Comparison of ENCODE assay signal across 8 cellular contexts in the genomic region with DNA sequence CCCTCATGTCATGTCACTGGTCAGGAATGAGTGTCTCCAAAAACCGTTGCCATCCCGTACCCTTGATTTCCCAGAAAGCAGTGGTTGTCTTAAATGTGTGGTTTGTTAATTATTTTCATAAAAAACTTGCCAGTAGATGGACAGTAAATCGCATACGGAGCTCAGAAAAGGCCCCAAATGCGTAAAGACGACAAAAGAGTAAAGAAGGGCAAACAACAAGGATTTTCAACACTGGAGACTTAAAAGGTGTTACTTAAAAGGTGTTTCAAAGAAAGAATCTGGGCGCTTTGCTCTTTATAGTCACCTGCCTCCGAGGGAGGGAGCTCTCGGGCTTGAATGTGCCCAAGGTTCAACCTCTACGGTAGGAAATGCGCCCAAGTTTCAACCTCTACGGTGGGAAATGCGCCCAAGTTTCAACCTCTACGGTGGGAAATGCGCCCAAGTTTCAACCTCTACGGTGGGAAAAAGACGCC. TPM values are rescaled to one million over a fixed set of nuclear protein-coding genes. Genes with fewer than 3 reads are reported as not detected.
DNase-seq lines count a peak whose midpoint lies in the region; ATAC-seq, FAIRE-seq and TF ChIP-seq lines count a peak whose summit lies in the region.

No MANE protein-coding gene starts in this region.

- ATAC-seq in GM18502 (IDR thresholded peaks at IDR 0.05; ENCODE audit: poor library complexity, unreplicated experiment) (peak; percentile 33), HG02885 (IDR thresholded peaks at IDR 0.05; ENCODE audit: poor library complexity, unreplicated experiment) (peak; percentile 36), gastrocnemius medialis (peak; percentile 71 to 79)

- peak; percentile 41 for TF ChIP-seq CTCF in AG04449 (IDR thresholded peaks at IDR 0.05; ENCODE audit: insufficient read depth, low read length, missing control alignments)
- TF ChIP-seq CTCF in astrocyte (IDR thresholded peaks at IDR 0.05; ENCODE audit: insufficient read depth, low read depth, low read length) = peak; percentile 31
- peak in 1 of 5 experiments; percentile 45 for TF ChIP-seq CTCF in gastrocnemius medialis (IDR thresholded peaks at IDR 0.05 in 4 of 5, conservative IDR thresholded peaks at IDR 0.05 in 1 of 5)

- no peak for DNase-seq in AG04449 (ENCODE audit: low read depth, low spot score)
- peak; percentile 51 for DNase-seq in NCI-H2107 (lab: John Stamatoyannopoulos, UW)
- peak; percentile 35 for DNase-seq in astrocyte (ENCODE audit: low read depth)
- no peak for DNase-seq in gastrocnemius medialis
- no peak for DNase-seq in SHP77 treated with DMSO at 0.1 percent for 48 hours (lab: John Stamatoyannopoulos, UW)

- peaks cover 5% of the 10 kb centered on the region for H3K4me1 ChIP-seq in astrocyte (ENCODE audit: insufficient read depth, low read length)
- no peaks in the 10 kb centered on the region for H3K4me1 ChIP-seq in iPS-15b (ENCODE audit: control insufficient read depth, insufficient read depth, low read length)
- peaks cover 4 to 10% of the 10 kb centered on the region in 2 donors for H3K4me1 ChIP-seq in gastrocnemius medialis

- peak overlapping the region; percentile 88 for H3K4me2 ChIP-seq in astrocyte (ENCODE audit: low read length)

- peak overlapping the region; percentile 62 for H3K27ac ChIP-seq in astrocyte (ENCODE audit: low read depth, low read length)
- H3K27ac ChIP-seq in gastrocnemius medialis = peak overlapping the region; percentile 91 to 95 (median 94)

- H4K20me1 ChIP-seq in astrocyte (ENCODE audit: insufficient read depth, low read length) = no peaks in the 10 kb centered on the region

- peak overlapping the region; percentile 91 for H3K4me3 Mint-ChIP-seq in astrocyte (ENCODE audit: unreplicated experiment)

- H3K9me3 ChIP-seq in astrocyte (ENCODE audit: insufficient read depth, low read depth, low read length) (no peaks in the 10 kb centered on the region), iPS-15b (ENCODE audit: control insufficient read depth, insufficient read depth, low read length) (no peaks in the 10 kb centered on the region), gastrocnemius medialis (no peaks in the 10 kb centered on the region)

- in situ Hi-C loops in gastrocnemius medialis (cut with MboI; ENCODE audit: low sequenced_read_pairs in 4 of 4) = loop anchor here in 2 of 4 donors (25.0 kb wide), 2 partner anchors 308 to 583 kb away; partner anchors contain the start of gene IDNK (in 2 of the 2)

- H3K9ac ChIP-seq in astrocyte (ENCODE audit: low read length) (peak overlapping the region; percentile 81), iPS-15b (ENCODE audit: low read depth, low read length) (peak overlapping the region; percentile 57)

- no peaks in the 10 kb centered on the region for H3K27me3 ChIP-seq in astrocyte (ENCODE audit: insufficient read depth, low read length)
- no peaks in the 10 kb centered on the region for H3K27me3 ChIP-seq in iPS-15b (ENCODE audit: control insufficient read depth, insufficient read depth, low read length)
- H3K27me3 ChIP-seq in gastrocnemius medialis = no peaks in the 10 kb centered on the region

- H3K4me3 ChIP-seq in AG04449 (ENCODE audit: low read depth, low read length) (peak overlapping the region; percentile 72), astrocyte (ENCODE audit: insufficient read depth, low read depth, low read length) (peak overlapping the region; percentile 70), iPS-15b (ENCODE audit: low read depth, low read length) (peak overlapping the region; percentile 37), gastrocnemius medialis (peak overlapping the region; percentile 70 to 87 (median 80))

- H2AFZ ChIP-seq in astrocyte (ENCODE audit: low read depth, low read length) = peak overlapping the region; percentile 68

- CTCF ChIA-PET in AG04449 (lab: Yijun Ruan, JAX) = interaction anchor here (0.7 to 4.5 kb wide), 23 partner anchors 9 to 586 kb away, joined by 3 to 33 read pairs (median 5); no protein-coding TSS in a partner anchor

- FAIRE-seq in astrocyte (lab: Jason Lieb, UNC) = no peak

- H3K36me3 Mint-ChIP-seq in astrocyte (ENCODE audit: low read depth, unreplicated experiment) = no peaks in the 10 kb centered on the region

- no peaks in the 10 kb centered on the region for H3K27me3 Mint-ChIP-seq in astrocyte (ENCODE audit: low read depth, unreplicated experiment)

- H3K27ac Mint-ChIP-seq in astrocyte (ENCODE audit: unreplicated experiment) = peak overlapping the region; percentile 67

- no peaks in the 10 kb centered on the region for H3K9me3 Mint-ChIP-seq in astrocyte (ENCODE audit: unreplicated experiment)

- POLR2A ChIA-PET in AG04449 (lab: Yijun Ruan, JAX) = interaction anchor here (0.6 to 1.4 kb wide), 4 partner anchors 60 to 359 kb away, joined by 3 to 4 read pairs (median 3); partner anchors contain the start of gene HNRNPK

- H3K4me1 Mint-ChIP-seq in astrocyte (ENCODE audit: low read depth, unreplicated experiment) = no peaks in the 10 kb centered on the region

- H3K36me3 ChIP-seq in astrocyte (ENCODE audit: insufficient read depth, low read length) (no peaks in the 10 kb centered on the region), iPS-15b (ENCODE audit: control insufficient read depth, insufficient read depth, low read length) (no peaks in the 10 kb centered on the region), gastrocnemius medialis (peaks cover 0 to 6% of the 10 kb centered on the region in 2 donors)

- no peak for TF ChIP-seq POLR2A in gastrocnemius medialis (IDR thresholded peaks at IDR 0.05)

- intact Hi-C loops in gastrocnemius medialis (cut with DNase I; ENCODE audit: low total_unique reads) = loop anchor here (2.0 to 5.0 kb wide), 3 partner anchors 104 to 298 kb away; partner anchors contain the start of genes GKAP1 and IDNK

- H3K79me2 ChIP-seq in astrocyte (ENCODE audit: insufficient read depth, low read length) = no peaks in the 10 kb centered on the region

RNA-seq across cellular contexts. Expression of gene KIF27, which starts 0.7 kb away (rescaled TPM):
- total RNA-seq in astrocyte (2.2 and 3.0 TPM in 2 replicates), gastrocnemius medialis (1 to 10 TPM; 1.7 to 4.1 (median 2.2) TPM)

RNA-seq across cellular contexts. Expression of gene HNRNPK, which starts 59.5 kb away (rescaled TPM):
- total RNA-seq in astrocyte = 488 and 511 TPM in 2 replicates
- total RNA-seq in gastrocnemius medialis = 100 to 1,000 TPM; 313 to 390 (median 349) TPM

Comparison
In these comparisons a context has a peak if more than half of its experiments do, and no peak if none do; other contexts are left out.
1. DNase-seq: peak in NCI-H2107 (single experiment) and astrocyte (single experiment); none in AG04449 (single experiment), gastrocnemius medialis (0 of 2) and SHP77 treated with DMSO at 0.1 percent for 48 hours (single experiment).
2. Peak in every context shown above with its lines, with median percentiles within 50 percentile points of each other: H3K4me3 ChIP-seq and ATAC-seq.